11 cellular contexts compared by ENCODE assay signal in the genomic region with DNA sequence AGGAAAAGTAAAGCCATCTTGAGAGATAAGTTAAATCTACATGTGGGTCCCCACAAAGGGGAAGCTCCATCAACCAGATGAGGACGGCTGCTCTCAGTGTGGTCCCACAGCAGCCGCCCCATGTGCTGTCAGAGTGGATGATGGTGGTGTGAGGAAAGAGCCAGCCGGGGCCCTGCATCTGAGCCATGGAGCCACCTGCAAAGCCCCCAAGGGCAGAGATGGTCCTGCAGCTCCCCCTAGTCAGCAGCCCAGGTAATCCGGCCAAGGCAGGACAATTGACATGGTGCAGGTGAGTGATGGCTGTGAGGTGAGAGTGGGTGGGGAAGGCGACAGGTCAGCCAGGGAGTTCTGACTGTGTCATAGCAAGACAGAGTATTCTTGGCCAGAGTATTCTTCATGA.
DNase-seq lines count a peak whose midpoint lies in the region; ATAC-seq and TF ChIP-seq lines count a peak whose summit lies in the region.
"Had no signal": no experiment of that assay in that cellular context is flagged by ENCODE, and none has a peak within 500 bp of the region (broad histone marks: within the 10 kb centered on the region; RNA-seq: fewer than 3 reads in every experiment).

No MANE protein-coding gene starts in this region.

- H3K4me2 ChIP-seq in SK-N-SH (no peak overlapping the region), GM23338 (no peak overlapping the region), PC-3 (ENCODE audit: low read length) (no peak overlapping the region)
- H3K4me2 ChIP-seq: smooth muscle cell had no signal

- H3K4me1 Mint-ChIP-seq in GM23338 (no peaks in the 10 kb centered on the region), osteocyte (ENCODE audit: unreplicated experiment) (no peaks in the 10 kb centered on the region)

- H2AFZ ChIP-seq in SK-N-SH (ENCODE audit: low read depth) (no peak overlapping the region), GM23338 (no peak overlapping the region), PC-3 (ENCODE audit: low read length) (no peak overlapping the region)

- no peak for TF ChIP-seq CTCF in SK-N-SH (IDR thresholded peaks at IDR 0.05)
- peak; percentile 66 to 92 for TF ChIP-seq CTCF in GM23338 (conservative IDR thresholded peaks at IDR 0.05; ENCODE audit: low read depth in 2 of 2)
- peak; percentile 42 for TF ChIP-seq CTCF in PC-3 (conservative IDR thresholded peaks at IDR 0.05; ENCODE audit: low read depth, low read length)
- TF ChIP-seq CTCF in osteocyte (IDR thresholded peaks at IDR 0.05), result no peak

- no peaks in the 10 kb centered on the region for H3F3A ChIP-seq in SK-N-SH (replicated peaks; ENCODE audit: insufficient read depth)
- no peaks in the 10 kb centered on the region for H3F3A ChIP-seq in GM23338 (replicated peaks; ENCODE audit: low read depth)
- no peaks in the 10 kb centered on the region for H3F3A ChIP-seq in PC-3 (ENCODE audit: low read length, unreplicated experiment)

- H3K27ac ChIP-seq in SK-N-SH (ENCODE audit: low read depth in 2 of 2, low read length in 1 of 2) (no peak overlapping the region), GM23338 (ENCODE audit: low read depth) (no peak overlapping the region), PC-3 (ENCODE audit: low read length) (no peak overlapping the region)

- no peaks in the 10 kb centered on the region; the same call in 2 of the 3 replicates for H3K9me3 Mint-ChIP-seq in GM23338
- H3K9me3 Mint-ChIP-seq in osteocyte (ENCODE audit: unreplicated experiment), result peaks cover 19% of the 10 kb centered on the region

- H3K27me3 ChIP-seq in SK-N-SH (ENCODE audit: insufficient read depth) (no peaks in the 10 kb centered on the region), GM23338 (ENCODE audit: insufficient read depth) (no peaks in the 10 kb centered on the region), PC-3 (ENCODE audit: low read length) (peaks cover 32% of the 10 kb centered on the region)

- H3K27me3 Mint-ChIP-seq in GM23338 (ENCODE audit: insufficient read depth, low read depth, poor library complexity), result peaks cover 8% of the 10 kb centered on the region
- no peaks in the 10 kb centered on the region for H3K27me3 Mint-ChIP-seq in osteocyte (ENCODE audit: unreplicated experiment)

- no peak overlapping the region for H3K9ac ChIP-seq in SK-N-SH
- no peak overlapping the region for H3K9ac ChIP-seq in PC-3 (ENCODE audit: low read length)

- CTCF ChIA-PET in SK-N-SH (lab: Yijun Ruan, JAX), result no interaction called here
- CTCF ChIA-PET in PC-3 (lab: Charles Lee), result no interaction called here

- H4K20me1 ChIP-seq in SK-N-SH (ENCODE audit: insufficient read depth) (no peaks in the 10 kb centered on the region), GM23338 (replicated peaks; ENCODE audit: insufficient read depth) (no peaks in the 10 kb centered on the region), PC-3 (ENCODE audit: low read length) (no peaks in the 10 kb centered on the region)

- TF ChIP-seq RAD21 in SK-N-SH (IDR thresholded peaks at IDR 0.05; ENCODE audit: low read length), result 0 out of 2 replicates have a peak, but pooled peaks have one; percentile 22

- H3K4me3 ChIP-seq in SK-N-SH (ENCODE audit: low read depth in 2 of 2, low read length in 1 of 2) (no peak overlapping the region), GM23338 (no peak overlapping the region), PC-3 (ENCODE audit: low read length) (no peak overlapping the region)
- H3K4me3 ChIP-seq: smooth muscle cell had no signal

- H3K36me3 ChIP-seq in SK-N-SH (replicated peaks in 1 of 2; ENCODE audit: control insufficient read depth in 1 of 2, insufficient read depth in 2 of 2, low read length in 1 of 2) (no peaks in the 10 kb centered on the region), GM23338 (ENCODE audit: insufficient read depth) (no peaks in the 10 kb centered on the region), PC-3 (ENCODE audit: low read depth, low read length) (no peaks in the 10 kb centered on the region)

- BruUV-seq in PC-3 (replicated peaks; lab: Mats Ljungman, UMichigan), result no TSS peak

- ATAC-seq in SK-N-SH treated with all-trans-retinoic acid at 6 μM for 48 hours, result no peak
- ATAC-seq in GM23338, result peak; percentile 100
- ATAC-seq in PC-3, result no peak
- ATAC-seq in GM19467 (IDR thresholded peaks at IDR 0.05; ENCODE audit: unreplicated experiment), result no peak

- H3K9me3 ChIP-seq in SK-N-SH (no peaks in the 10 kb centered on the region), PC-3 (ENCODE audit: low read length) (no peaks in the 10 kb centered on the region)

- POLR2A ChIA-PET in SK-N-SH (lab: Yijun Ruan, JAX), result no interaction called here
- POLR2A ChIA-PET in PC-3 (lab: Charles Lee; ENCODE audit: unreplicated experiment), result no interaction called here

- intact Hi-C loops in PC-3 (cut with micrococcal nuclease), result no loop called here

- H3K4me3 Mint-ChIP-seq in GM23338, result no peak overlapping the region
- no peak overlapping the region for H3K4me3 Mint-ChIP-seq in osteocyte (ENCODE audit: unreplicated experiment)

- H3K79me2 ChIP-seq in SK-N-SH (ENCODE audit: insufficient read depth) (no peaks in the 10 kb centered on the region), GM23338 (replicated peaks; ENCODE audit: insufficient read depth) (no peaks in the 10 kb centered on the region), PC-3 (ENCODE audit: low read length) (no peaks in the 10 kb centered on the region)

- TF ChIP-seq EP300 in SK-N-SH (IDR thresholded peaks at IDR 0.05; ENCODE audit: borderline replicate concordance in 1 of 2, low read depth in 1 of 2, low read length in 1 of 2), result no peak

- H3K4me1 ChIP-seq in SK-N-SH (ENCODE audit: control insufficient read depth in 1 of 2, insufficient read depth in 2 of 2, low read depth in 1 of 2, low read length in 1 of 2) (no peaks in the 10 kb centered on the region; a peak in 1 of 4 replicates), GM23338 (ENCODE audit: insufficient read depth) (no peaks in the 10 kb centered on the region), PC-3 (ENCODE audit: insufficient read depth, low read length) (peaks cover 14% of the 10 kb centered on the region)

- H3K9me2 ChIP-seq in SK-N-SH, result no peaks in the 10 kb centered on the region
- H3K9me2 ChIP-seq in GM23338 (ENCODE audit: insufficient read depth), result no peaks in the 10 kb centered on the region; the same call in 1 of the 2 replicates
- no peaks in the 10 kb centered on the region for H3K9me2 ChIP-seq in PC-3 (replicated peaks; ENCODE audit: low read length)

- H3K36me3 Mint-ChIP-seq in GM23338 (ENCODE audit: low read depth) (no peaks in the 10 kb centered on the region), osteocyte (ENCODE audit: unreplicated experiment) (no peaks in the 10 kb centered on the region)

- no peak overlapping the region for H3K27ac Mint-ChIP-seq in GM23338
- H3K27ac Mint-ChIP-seq in osteocyte (ENCODE audit: unreplicated experiment), result no peak overlapping the region

- DNase-seq in SK-N-SH (no peak), GM23338 (ENCODE audit: low spot score) (peak; percentile 79), PC-3 (peak; percentile 46), osteocyte (ENCODE audit: extremely low spot score, unreplicated experiment) (peak; percentile 77), retina (no peak)
- DNase-seq in stimulated activated CD8-positive, alpha-beta memory T cell treated with anti-CD3 and anti-CD28 coated beads, Interleukin-4, amount 100 ng/mL, for 48 hours, result no peak
- DNase-seq: activated T-cell treated with anti-CD3 and anti-CD28 coated beads for 4 hours, hippocampal formation had no signal

- 49% methylated on average over 3 of the region's 5 CpGs for WGBS in SK-N-SH (ENCODE audit: low lambda C conversion rate)

TF ChIP-seq in SK-N-SH, 30 proteins besides CTCF, POLR2A, EP300 and RAD21 (continues in another document):
- no peak for TF ChIP-seq RCOR1 (IDR thresholded peaks at IDR 0.05; ENCODE audit: low read length)
- TF ChIP-seq, protein P1, sequence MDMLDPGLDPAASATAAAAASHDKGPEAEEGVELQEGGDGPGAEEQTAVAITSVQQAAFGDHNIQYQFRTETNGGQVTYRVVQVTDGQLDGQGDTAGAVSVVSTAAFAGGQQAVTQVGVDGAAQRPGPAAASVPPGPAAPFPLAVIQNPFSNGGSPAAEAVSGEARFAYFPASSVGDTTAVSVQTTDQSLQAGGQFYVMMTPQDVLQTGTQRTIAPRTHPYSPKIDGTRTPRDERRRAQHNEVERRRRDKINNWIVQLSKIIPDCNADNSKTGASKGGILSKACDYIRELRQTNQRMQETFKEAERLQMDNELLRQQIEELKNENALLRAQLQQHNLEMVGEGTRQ (IDR thresholded peaks at IDR 0.05; ENCODE audit: borderline replicate concordance, low read depth, low read length), result no peak
- no peak for TF ChIP-seq FOXJ3 (CRISPR knock-in tag; IDR thresholded peaks at IDR 0.05)

TF ChIP-seq in GM23338, 12 proteins besides CTCF, POLR2A, EP300 and RAD21 (continues in another document):
- no peak for TF ChIP-seq ZNF114 (CRISPR knock-in tag; IDR thresholded peaks at IDR 0.05)

Comparison
In these comparisons a context has a peak if more than half of its experiments do, and no peak if none do; other contexts are left out.
1. DNase-seq: peak in GM23338 (single experiment), PC-3 (single experiment) and osteocyte (single experiment); none in SK-N-SH (single experiment), retina (single experiment) and stimulated activated CD8-positive, alpha-beta memory T cell treated with anti-CD3 and anti-CD28 coated beads, Interleukin-4, amount 100 ng/mL, for 48 hours (single experiment).
2. CTCF ChIP-seq: peak in GM23338 (2 of 2) and PC-3 (single experiment); none in SK-N-SH (single experiment) and osteocyte (single experiment).